ENCODE assay signal across 2 cellular contexts in genomic region chr20:62631336-62632317, GRCh38.
TF ChIP-seq lines count a peak whose summit lies in the region.

No MANE protein-coding gene starts in this region.

TF ChIP-seq in HEK293, 187 proteins besides CTCF, POLR2A, EP300 and RAD21 (continued from another document):
- TF ChIP-seq ZNF37A (tag by site-specific recombination; IDR thresholded peaks at IDR 0.05) = no peak
- peak; percentile 71; the same call in 1 of the 2 replicates for TF ChIP-seq ZBTB48 (tag by site-specific recombination; IDR thresholded peaks at IDR 0.05)
- peak; percentile 44; the same call in 1 of the 2 replicates for TF ChIP-seq ZNF600 (tag by site-specific recombination; IDR thresholded peaks at IDR 0.05)
- no peak for TF ChIP-seq ZNF248 (tag by site-specific recombination; IDR thresholded peaks at IDR 0.05)
- TF ChIP-seq ZNF114 (tag by site-specific recombination; IDR thresholded peaks at IDR 0.05) = no peak
- no peak for TF ChIP-seq TRIM28 (IDR thresholded peaks at IDR 0.05; ENCODE audit: borderline replicate concordance, low read length)
- TF ChIP-seq WT1 (tag by site-specific recombination; IDR thresholded peaks at IDR 0.05) = peak; percentile 94
- TF ChIP-seq PATZ1 (tag by site-specific recombination; IDR thresholded peaks at IDR 0.05) = peak; percentile 37; the same call in 1 of the 2 replicates
- TF ChIP-seq TSHZ1 (tag by site-specific recombination; IDR thresholded peaks at IDR 0.05; ENCODE audit: borderline replicate concordance) = no peak
- no peak for TF ChIP-seq ZNF624 (tag by site-specific recombination; IDR thresholded peaks at IDR 0.05)

TF ChIP-seq in H1, 55 proteins besides CTCF, POLR2A, EP300 and RAD21 (continued from another document):
- no peak for TF ChIP-seq TEAD4 (IDR thresholded peaks at IDR 0.05; ENCODE audit: low read depth, low read length)
- TF ChIP-seq SIX5 (IDR thresholded peaks at IDR 0.05; ENCODE audit: low read depth, low read length) = no peak
- no peak for TF ChIP-seq HDAC2 (IDR thresholded peaks at IDR 0.05; ENCODE audit: borderline replicate concordance in 1 of 2, low read depth in 2 of 2, low read length in 2 of 2)
- no peak for TF ChIP-seq RFX5 (IDR thresholded peaks at IDR 0.05; ENCODE audit: borderline replicate concordance, low read depth, low read length)
- no peak for TF ChIP-seq SRF (IDR thresholded peaks at IDR 0.05; ENCODE audit: low read depth, low read length)
- no peak for TF ChIP-seq ZNF274 (IDR thresholded peaks at IDR 0.05; ENCODE audit: borderline replicate concordance, extremely low read depth, low read length)
- no peak for TF ChIP-seq SUZ12 (IDR thresholded peaks at IDR 0.05; ENCODE audit: low read length)
- TF ChIP-seq SIN3A (conservative IDR thresholded peaks at IDR 0.05 in 1 of 2, IDR thresholded peaks at IDR 0.05 in 1 of 2; ENCODE audit: low read depth in 1 of 2, low read length in 2 of 2) = no peak
- TF ChIP-seq CTBP2 (IDR thresholded peaks at IDR 0.05; ENCODE audit: borderline replicate concordance, insufficient read depth, insufficient read length, low read length) = no peak
- TF ChIP-seq SP2 (IDR thresholded peaks at IDR 0.05; ENCODE audit: low read length) = no peak
- no peak for TF ChIP-seq CHD1 (IDR thresholded peaks at IDR 0.05; ENCODE audit: low read depth, low read length)
- TF ChIP-seq NRF1 (IDR thresholded peaks at IDR 0.05; ENCODE audit: low read depth, low read length) = no peak
